ENCODE assay signal across 17 cellular contexts in the genomic region with DNA sequence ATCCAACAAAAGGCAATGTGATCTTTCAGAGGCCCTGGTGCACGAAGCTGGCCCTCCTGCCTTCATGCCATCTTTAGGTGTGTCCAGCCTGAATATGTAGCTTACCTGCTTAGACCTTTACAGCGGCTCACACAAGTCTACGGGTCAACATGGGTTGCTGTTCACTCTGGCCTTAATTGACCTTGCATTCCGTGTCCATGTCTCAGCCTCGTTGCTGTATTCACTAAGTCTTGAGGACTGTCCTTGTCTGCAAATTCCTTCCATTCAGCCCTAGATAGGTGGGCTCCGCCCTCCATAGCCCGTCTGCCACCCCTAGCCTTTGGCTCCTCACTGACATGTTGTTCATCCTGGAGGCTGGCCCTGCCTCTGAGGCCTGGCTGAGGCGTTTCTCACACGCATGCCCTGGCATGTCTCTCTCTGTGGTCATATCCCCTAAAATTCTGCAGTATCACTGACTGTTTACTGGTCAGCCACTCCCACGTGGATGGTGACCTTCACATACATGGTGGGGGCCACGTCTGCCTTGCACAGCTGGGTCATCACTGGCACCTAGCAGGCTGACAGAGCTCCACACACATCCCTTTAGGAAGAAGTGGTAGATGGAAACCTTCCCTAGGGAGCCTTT.
DNase-seq lines count a peak whose midpoint lies in the region; FAIRE-seq and TF ChIP-seq lines count a peak whose summit lies in the region.
"Had no signal": no experiment of that assay in that cellular context is flagged by ENCODE, and none has a peak within 500 bp of the region (broad histone marks: within the 10 kb centered on the region; RNA-seq: fewer than 3 reads in every experiment).

No MANE protein-coding gene starts in this region.

- no peak overlapping the region for H3K14ac ChIP-seq in H1 (ENCODE audit: insufficient read length)

- TF ChIP-seq EP300 in H1 (IDR thresholded peaks at IDR 0.05; ENCODE audit: borderline replicate concordance in 1 of 2, low read depth in 2 of 2, low read length in 2 of 2) = no peak

- no peaks in the 10 kb centered on the region for H3K4me1 Mint-ChIP-seq in progenitor cell of endocrine pancreas (ENCODE audit: low read depth)
- H3K4me1 Mint-ChIP-seq: CD4-positive, alpha-beta memory T cell had no signal

- H2BK15ac ChIP-seq in H1 (ENCODE audit: low read length) = peak overlapping the region; percentile 18; the same call in 1 of the 2 replicates

- H3K4me3 ChIP-seq in bronchial epithelial cell (ENCODE audit: low read depth, low read length) = no peak overlapping the region
- H3K4me3 ChIP-seq in H1 (ENCODE audit: extremely low read depth in 1 of 4, insufficient read depth in 2 of 4, low read depth in 3 of 4, low read length in 4 of 4) = no peak overlapping the region
- H3K4me3 ChIP-seq: GM23248 had no signal

- no peak overlapping the region for H2BK120ac ChIP-seq in H1 (replicated peaks; ENCODE audit: low read depth, low read length)

- POLR2A ChIA-PET in H1 (lab: Charles Lee; ENCODE audit: partially characterized antibody) = no interaction called here

- no peaks in the 10 kb centered on the region for H3K27me3 ChIP-seq in bronchial epithelial cell (ENCODE audit: control insufficient read depth, insufficient read depth, low read length)
- H3K27me3 ChIP-seq in H1 (replicated peaks in 1 of 4; ENCODE audit: control insufficient read depth in 3 of 4, extremely low read depth in 1 of 4, insufficient read depth in 3 of 4, low read length in 3 of 4) = no peaks in the 10 kb centered on the region; a peak in 1 of 7 replicates

- CTCF ChIA-PET in H1 (lab: Charles Lee; ENCODE audit: partially characterized antibody) = interaction anchor here (0.7 to 2.2 kb wide), 3 partner anchors 9 to 46 kb away, joined by 3 to 6 read pairs (median 3); no protein-coding TSS in a partner anchor

- H4K8ac ChIP-seq in H1 (ENCODE audit: extremely low read depth, insufficient read depth, low read length) = no peak overlapping the region

- no peak overlapping the region for H3K27ac ChIP-seq in H1 (ENCODE audit: low read depth, low read length)
- H3K27ac ChIP-seq: GM23248 had no signal

- FAIRE-seq in bronchial epithelial cell (lab: Jason Lieb, UNC) (peak; percentile 68), H1 (lab: Jason Lieb, UNC) (no peak)
- FAIRE-seq: G401.6, GM12892, GM19239 had no signal

- no peak overlapping the region for H3K4me3 Mint-ChIP-seq in progenitor cell of endocrine pancreas (ENCODE audit: low read depth)
- H3K4me3 Mint-ChIP-seq: CD4-positive, alpha-beta memory T cell; H9 had no signal

- H3K56ac ChIP-seq in H1 (replicated peaks; ENCODE audit: insufficient read length, low read depth, low read length) = no peak overlapping the region

- no peak overlapping the region for H4K91ac ChIP-seq in H1 (replicated peaks; ENCODE audit: insufficient read length, low read length)

- no peak overlapping the region for H3K18ac ChIP-seq in H1 (ENCODE audit: extremely low read depth, low read length)

- no peak for TF ChIP-seq POLR2A in H1 (IDR thresholded peaks at IDR 0.05; ENCODE audit: control extremely low read depth in 1 of 2, low read depth in 2 of 2, low read length in 2 of 2)

- TF ChIP-seq CTCF in bronchial epithelial cell (IDR thresholded peaks at IDR 0.05; ENCODE audit: insufficient read depth, low read length, severe bottlenecking) (no peak), H1 (IDR thresholded peaks at IDR 0.05; ENCODE audit: control extremely low read depth in 1 of 3, insufficient read depth in 1 of 3, low read depth in 1 of 3, low read length in 3 of 3) (no peak), progenitor cell of endocrine pancreas (IDR thresholded peaks at IDR 0.05; ENCODE audit: unreplicated experiment) (no peak)

- no peaks in the 10 kb centered on the region for H3K36me3 ChIP-seq in bronchial epithelial cell (ENCODE audit: control insufficient read depth, insufficient read depth, low read length)
- no peaks in the 10 kb centered on the region for H3K36me3 ChIP-seq in H1 (ENCODE audit: control insufficient read depth in 2 of 4, insufficient read depth in 4 of 4, low read length in 3 of 4)

- peak overlapping the region; percentile 10; the same call in 1 of the 2 replicates for H2BK5ac ChIP-seq in H1 (ENCODE audit: low read depth, low read length)

- H3K9me3 ChIP-seq in H1 (ENCODE audit: insufficient read depth in 2 of 2, low read depth in 1 of 2, low read length in 1 of 2) = no peaks in the 10 kb centered on the region; a peak in 2 of 4 replicates

- H3K79me2 ChIP-seq in H1 (ENCODE audit: control insufficient read depth in 1 of 2, insufficient read depth in 2 of 2, low read length in 2 of 2) = no peaks in the 10 kb centered on the region

- H2BK20ac ChIP-seq in H1 (ENCODE audit: low read length) = no peak overlapping the region

- TF ChIP-seq RAD21 in H1 (IDR thresholded peaks at IDR 0.05 in 1 of 2, conservative IDR thresholded peaks at IDR 0.05 in 1 of 2; ENCODE audit: low read depth in 2 of 2, low read length in 2 of 2) = no peak

- no peak overlapping the region for H3K9ac ChIP-seq in H1 (replicated peaks in 1 of 4; ENCODE audit: extremely low read depth in 1 of 4, low read depth in 3 of 4, low read length in 3 of 4)
- H3K9ac ChIP-seq: GM23248 had no signal

- H3K36me3 Mint-ChIP-seq in progenitor cell of endocrine pancreas (ENCODE audit: insufficient read depth) = no peaks in the 10 kb centered on the region
- H3K36me3 Mint-ChIP-seq: CD4-positive, alpha-beta memory T cell had no signal

- peak overlapping the region; percentile 22 for H3K4ac ChIP-seq in H1 (replicated peaks; ENCODE audit: insufficient read length, low read depth, low read length)

- H3K23ac ChIP-seq in H1 (ENCODE audit: insufficient read length) = no peak overlapping the region

- peaks cover 25% of the 10 kb centered on the region for H3K27me3 Mint-ChIP-seq in progenitor cell of endocrine pancreas

- no peak overlapping the region for H4K5ac ChIP-seq in H1 (ENCODE audit: insufficient read length, low read depth, low read length)

- H3K79me1 ChIP-seq in H1 (ENCODE audit: low read depth, low read length) = no peaks in the 10 kb centered on the region

- DNase-seq in bronchial epithelial cell (ENCODE audit: low read depth) (no peak), H1 (ENCODE audit: low read depth in 1 of 2, low spot score in 2 of 2) (no peak), progenitor cell of endocrine pancreas (ENCODE audit: low spot score, unreplicated experiment) (no peak), NCI-H510A (lab: John Stamatoyannopoulos, UW) (no peak), activated gamma-delta T cell treated with Interleukin-2 at 50 U/mL for 16 hours (no peak)
- no peak for DNase-seq in activated naive CD4-positive, alpha-beta T cell treated with Interleukin-2 at 50 U/mL for 16 hours
- DNase-seq: C1 segment of cervical spinal cord; Calu3; CD4-positive, alpha-beta memory T cell; COR-L47; DMS153; DND-41; GM23248; H9 had no signal

- H4K20me1 ChIP-seq in H1 (replicated peaks in 1 of 2; ENCODE audit: control insufficient read depth in 1 of 2, insufficient read depth in 2 of 2, low read length in 2 of 2) = no peaks in the 10 kb centered on the region

- H3K4me1 ChIP-seq in H1 (replicated peaks in 1 of 4; ENCODE audit: control insufficient read depth in 3 of 4, insufficient read depth in 4 of 4, low read length in 3 of 4) = peaks cover 0 to 2% (median 0%) of the 10 kb centered on the region in 4 experiments; a peak in 1 of 7 replicates

- WGBS in H1 (ENCODE audit: extremely low coverage in 1 of 2, insufficient coverage in 1 of 2, insufficient read length in 1 of 2, insufficient replicate concordance in 2 of 2, low coverage in 1 of 2, low lambda C conversion rate in 2 of 2, missing lambda C conversion rate in 1 of 2), 2 experiments = 95% methylated on average over 11 of the region's 11 CpGs; no CpG with 5 or more reads in 1 of the 2 experiments

- H3K4me2 ChIP-seq in H1 (ENCODE audit: insufficient read depth in 1 of 2, low read depth in 2 of 2, low read length in 2 of 2) = no peak overlapping the region

- no peaks in the 10 kb centered on the region for H3K9me3 Mint-ChIP-seq in progenitor cell of endocrine pancreas (ENCODE audit: low read depth)
- H3K9me3 Mint-ChIP-seq: H9 had no signal

- no peak overlapping the region for H2AFZ ChIP-seq in H1 (ENCODE audit: low read length)
- H2AFZ ChIP-seq: GM23248 had no signal

- peak overlapping the region; percentile 84 for H3K27ac Mint-ChIP-seq in progenitor cell of endocrine pancreas
- H3K27ac Mint-ChIP-seq: CD4-positive, alpha-beta memory T cell had no signal

- no peak overlapping the region for H2BK12ac ChIP-seq in H1 (ENCODE audit: low read depth, low read length)

- H2AK5ac ChIP-seq in H1 (ENCODE audit: low read depth, low read length) = no peak overlapping the region

- 0 out of 2 replicates have a peak, but pooled peaks cover 2% of the 10 kb centered on the region for H3K23me2 ChIP-seq in H1 (ENCODE audit: low read depth, low read length)

TF ChIP-seq in H1, 55 proteins besides CTCF, POLR2A, EP300 and RAD21 (continues in another document):
- TF ChIP-seq HDAC6 (IDR thresholded peaks at IDR 0.05; ENCODE audit: low read depth, low read length) (no peak), CBX8 (IDR thresholded peaks at IDR 0.05; ENCODE audit: borderline replicate concordance, low read depth, low read length) (no peak), FOSL1 (IDR thresholded peaks at IDR 0.05; ENCODE audit: insufficient read depth, low read depth, low read length) (no peak), HDAC2 (IDR thresholded peaks at IDR 0.05; ENCODE audit: borderline replicate concordance in 1 of 2, low read depth in 2 of 2, low read length in 2 of 2) (no peak), RXRA (IDR thresholded peaks at IDR 0.05; ENCODE audit: insufficient read depth, low read depth, low read length) (no peak), BACH1 (IDR thresholded peaks at IDR 0.05; ENCODE audit: low read length) (no peak), JUN (IDR thresholded peaks at IDR 0.05; ENCODE audit: low read depth, low read length) (no peak), GABPA (IDR thresholded peaks at IDR 0.05; ENCODE audit: borderline replicate concordance, insufficient read depth, low read length) (no peak), RFX5 (IDR thresholded peaks at IDR 0.05; ENCODE audit: borderline replicate concordance, low read depth, low read length) (no peak), SRF (IDR thresholded peaks at IDR 0.05; ENCODE audit: low read depth, low read length) (no peak), CTBP2 (IDR thresholded peaks at IDR 0.05; ENCODE audit: borderline replicate concordance, insufficient read depth, insufficient read length, low read length) (no peak), TCF12 (IDR thresholded peaks at IDR 0.05; ENCODE audit: low read depth, low read length) (no peak), RNF2 (IDR thresholded peaks at IDR 0.05; ENCODE audit: borderline replicate concordance, low read depth, low read length, missing control alignments, poor library complexity, severe bottlenecking) (no peak), SIX5 (IDR thresholded peaks at IDR 0.05; ENCODE audit: low read depth, low read length) (no peak)
